8 cellular contexts compared by ENCODE assay signal in genomic region chr17:57671546-57672204, GRCh38.
DNase-seq lines count a peak whose midpoint lies in the region; ATAC-seq, FAIRE-seq and TF ChIP-seq lines count a peak whose summit lies in the region.

No MANE protein-coding gene starts in this region.

- H3K4me3 ChIP-seq in cardiac fibroblast (replicated peaks in 1 of 2; ENCODE audit: low read depth in 2 of 2, low read length in 2 of 2) (no peak overlapping the region), kidney (ENCODE audit: low read length in 2 of 2) (peak overlapping the region; percentile 18 to 27)

- H3K9me3 ChIP-seq in kidney (ENCODE audit: control insufficient read depth in 1 of 2, low read length in 2 of 2) = no peaks in the 10 kb centered on the region

- peak overlapping the region; percentile 43 to 44 for H3K27ac ChIP-seq in kidney (ENCODE audit: low read depth in 2 of 2, low read length in 2 of 2)

- H3K9ac ChIP-seq in kidney (ENCODE audit: low read length in 2 of 2) = peak overlapping the region in 1 of 2 donors; percentile 24

- H3K36me3 ChIP-seq in kidney (ENCODE audit: control insufficient read depth in 1 of 2, insufficient read depth in 2 of 2, low read length in 2 of 2) = peaks cover 6 to 10% of the 10 kb centered on the region in 2 donors

- TF ChIP-seq CTCF in cardiac fibroblast (IDR thresholded peaks at IDR 0.05; ENCODE audit: low read depth, low read length) = peak; percentile 97
- TF ChIP-seq CTCF in kidney (IDR thresholded peaks at IDR 0.05; ENCODE audit: borderline replicate concordance, extremely low read depth, insufficient read depth) = peak; percentile 93

- no peak for FAIRE-seq in kidney (lab: Jason Lieb, UNC)

- intact Hi-C loops in kidney (cut with DNase I) = no loop called here

- DNase-seq in DMS153 treated with DMSO at 0.1 percent for 48 hours (lab: John Stamatoyannopoulos, UW; ENCODE audit: unreplicated experiment) = peak; percentile 56
- peak; percentile 53 for DNase-seq in NCI-H2196 treated with DMSO at 0.1 percent for 48 hours (lab: John Stamatoyannopoulos, UW; ENCODE audit: unreplicated experiment)
- DNase-seq in activated CD4-positive, CD25-positive, alpha-beta regulatory T cell (lab: John Stamatoyannopoulos, UW) = peak; percentile 31 to 51 (median 44)
- DNase-seq in cardiac fibroblast (ENCODE audit: low read depth in 2 of 2) = peak; percentile 80 to 84
- DNase-seq in kidney = peak; percentile 89
- peak; percentile 77 for DNase-seq in stimulated activated CD4-positive, alpha-beta T cell treated with anti-CD3 and anti-CD28 coated beads, Interleukin-1b, Interleukin-23, amount 100 ng/mL, for 48 hours

- ATAC-seq in HG02610 (IDR thresholded peaks at IDR 0.05; ENCODE audit: unreplicated experiment) (peak; percentile 44), HG03521 (IDR thresholded peaks at IDR 0.05; ENCODE audit: unreplicated experiment) (no peak)

- H3K4me1 ChIP-seq in kidney (ENCODE audit: control insufficient read depth in 1 of 2, insufficient read depth in 1 of 2, low read depth in 1 of 2, low read length in 2 of 2) = peaks cover under 1 to 10% of the 10 kb centered on the region in 2 donors

Comparison
In these comparisons a context has a peak if more than half of its experiments do, and no peak if none do; other contexts are left out.
1. H3K4me3 ChIP-seq: peak in kidney (2 of 2); none in cardiac fibroblast (0 of 2).
2. Peak in every context shown above with its lines, with median percentiles within 50 percentile points of each other: DNase-seq.